In genomic region chr11:34201130-34201529, GRCh38 we compare ENCODE assay signal across 30 cellular contexts.
"Had no signal": no experiment of that assay in that cellular context is flagged by ENCODE, and none has a peak within 500 bp of the region (broad histone marks: within the 10 kb centered on the region; RNA-seq: fewer than 3 reads in every experiment).

No MANE protein-coding gene starts in this region.

- DNase-seq: activated CD4-positive, alpha-beta memory T cell treated with anti-CD3 and anti-CD28 coated beads for 36 hours; activated CD4-positive, alpha-beta T cell treated with anti-CD3 and anti-CD28 coated beads for 36 hours; activated CD4-positive, alpha-beta T cell treated with anti-CD3 and anti-CD28 coated beads, Interleukin-2, amount 10 ng/mL, durations not matched to agents 24 days and 14 days; activated CD4-positive, CD25-positive, alpha-beta regulatory T cell; activated CD4-positive, CD25-positive, alpha-beta regulatory T cell treated with anti-CD3 and anti-CD28 coated beads, Interleukin-2, amount 50 U/mL, for 72 hours; activated CD8-positive, alpha-beta memory T cell treated with anti-CD3 and anti-CD28 coated beads, Interleukin-2, amount 10 ng/mL, durations not matched to agents 7 days and 5 days; activated CD8-positive, alpha-beta memory T cell treated with anti-CD3 and anti-CD28 coated beads, Interleukin-2, amount 50 U/mL, for 4 hours; activated CD8-positive, alpha-beta T cell treated with anti-CD3 and anti-CD28 coated beads, Interleukin-2, amount 10 ng/mL, durations not matched to agents 7 days and 5 days; activated effector memory CD4-positive, alpha-beta T cell treated with anti-CD3 and anti-CD28 coated beads, Interleukin-2, amount 50 U/mL, for 16 hours; activated naive CD4-positive, alpha-beta T cell treated with anti-CD3 and anti-CD28 coated beads for 36 hours; activated naive CD8-positive, alpha-beta T cell treated with anti-CD3 and anti-CD28 coated beads for 36 hours; activated naive CD8-positive, alpha-beta T cell treated with anti-CD3 and anti-CD28 coated beads, Interleukin-2, amount 50 U/mL, for 24 hours; activated T-cell treated with anti-CD3 and anti-CD28 coated beads, Interleukin-2, amount 50 U/mL, for 1 hour; activated T-cell treated with anti-CD3 and anti-CD28 coated beads, Interleukin-2, amount 50 U/mL, for 48 hours; adrenal gland; central memory CD4-positive, alpha-beta T cell; cerebellar nuclear complex; colonic mucosa; effector memory CD4-positive, alpha-beta T cell; endodermal cell; foreskin fibroblast; gastrocnemius medialis; glutamatergic neuron; heart left ventricle; T-helper 2 cell had no signal

- H3K9me3 Mint-ChIP-seq: activated CD4-positive, alpha-beta memory T cell treated with anti-CD3 and anti-CD28 coated beads for 36 hours; activated CD4-positive, alpha-beta T cell treated with anti-CD3 and anti-CD28 coated beads, Interleukin-2, amount 10 ng/mL, durations not matched to agents 24 days and 14 days; activated naive CD4-positive, alpha-beta T cell treated with anti-CD3 and anti-CD28 coated beads for 36 hours; activated naive CD4-positive, alpha-beta T cell treated with anti-CD3 and anti-CD28 coated beads, Interleukin-2, amount 50 U/mL, for 24 hours; activated naive CD8-positive, alpha-beta T cell treated with anti-CD3 and anti-CD28 coated beads for 36 hours; activated naive CD8-positive, alpha-beta T cell treated with anti-CD3 and anti-CD28 coated beads, Interleukin-2, amount 50 U/mL, for 24 hours; activated T-helper 1 cell treated with anti-CD3 and anti-CD28 coated beads, Interleukin-12 subunit alpha, Interleukin-12 subunit beta, Interleukin-2, Interleukin-4 antibody, amounts not matched to agents 30 ng/mL and 10 ng/mL and 1 ng/mL, durations not matched to agents 14 hours and 24 hours and 36 hours; activated T-helper 2 cell treated with anti-CD3 and anti-CD28 coated beads, Interferon-gamma antibody, Interleukin-2, Interleukin-4, amounts not matched to agents 10 μg/mL and 5 μg/mL and 100 μg/mL, durations not matched to agents 14 hours and 24 hours and 36 hours; brain; endodermal cell had no signal

- H3K27me3 Mint-ChIP-seq: activated CD4-positive, alpha-beta T cell treated with anti-CD3 and anti-CD28 coated beads for 36 hours; activated CD4-positive, alpha-beta T cell treated with anti-CD3 and anti-CD28 coated beads, Interleukin-2, amount 10 ng/mL, durations not matched to agents 24 days and 14 days; activated naive CD4-positive, alpha-beta T cell treated with anti-CD3 and anti-CD28 coated beads, Interleukin-2, amount 50 U/mL, for 24 hours; activated naive CD8-positive, alpha-beta T cell treated with anti-CD3 and anti-CD28 coated beads for 36 hours; activated naive CD8-positive, alpha-beta T cell treated with anti-CD3 and anti-CD28 coated beads, Interleukin-2, amount 50 U/mL, for 24 hours had no signal

- H3K36me3 Mint-ChIP-seq: activated CD4-positive, alpha-beta memory T cell treated with anti-CD3 and anti-CD28 coated beads for 36 hours; activated CD8-positive, alpha-beta memory T cell treated with anti-CD3 and anti-CD28 coated beads, Interleukin-2, amount 10 ng/mL, durations not matched to agents 7 days and 5 days; activated naive CD4-positive, alpha-beta T cell treated with anti-CD3 and anti-CD28 coated beads, Interleukin-2, amount 50 U/mL, for 24 hours; activated naive CD8-positive, alpha-beta T cell treated with anti-CD3 and anti-CD28 coated beads for 36 hours had no signal

- H3K27ac Mint-ChIP-seq: activated CD4-positive, alpha-beta memory T cell treated with anti-CD3 and anti-CD28 coated beads for 36 hours; activated CD4-positive, alpha-beta T cell treated with anti-CD3 and anti-CD28 coated beads for 36 hours; activated CD4-positive, alpha-beta T cell treated with anti-CD3 and anti-CD28 coated beads, Interleukin-2, amount 10 ng/mL, durations not matched to agents 24 days and 14 days; activated CD8-positive, alpha-beta memory T cell treated with anti-CD3 and anti-CD28 coated beads, Interleukin-2, amount 10 ng/mL, durations not matched to agents 7 days and 5 days; activated CD8-positive, alpha-beta T cell treated with anti-CD3 and anti-CD28 coated beads, Interleukin-2, amount 10 ng/mL, durations not matched to agents 7 days and 5 days; activated naive CD4-positive, alpha-beta T cell treated with anti-CD3 and anti-CD28 coated beads for 36 hours; activated naive CD4-positive, alpha-beta T cell treated with anti-CD3 and anti-CD28 coated beads, Interleukin-2, amount 50 U/mL, for 24 hours; activated naive CD8-positive, alpha-beta T cell treated with anti-CD3 and anti-CD28 coated beads for 36 hours; activated naive CD8-positive, alpha-beta T cell treated with anti-CD3 and anti-CD28 coated beads, Interleukin-2, amount 50 U/mL, for 24 hours; activated T-helper 1 cell treated with anti-CD3 and anti-CD28 coated beads, Interleukin-12 subunit alpha, Interleukin-12 subunit beta, Interleukin-2, Interleukin-4 antibody, amounts not matched to agents 30 ng/mL and 10 ng/mL and 1 ng/mL, durations not matched to agents 14 hours and 24 hours and 36 hours; activated T-helper 2 cell treated with anti-CD3 and anti-CD28 coated beads, Interferon-gamma antibody, Interleukin-2, Interleukin-4, amounts not matched to agents 10 μg/mL and 5 μg/mL and 100 μg/mL, durations not matched to agents 14 hours and 24 hours and 36 hours; endodermal cell had no signal

- H3K4me3 Mint-ChIP-seq: activated CD4-positive, alpha-beta memory T cell treated with anti-CD3 and anti-CD28 coated beads for 36 hours; activated CD4-positive, alpha-beta T cell treated with anti-CD3 and anti-CD28 coated beads for 36 hours; activated CD4-positive, alpha-beta T cell treated with anti-CD3 and anti-CD28 coated beads, Interleukin-2, amount 10 ng/mL, durations not matched to agents 24 days and 14 days; activated CD8-positive, alpha-beta memory T cell treated with anti-CD3 and anti-CD28 coated beads, Interleukin-2, amount 10 ng/mL, durations not matched to agents 7 days and 5 days; activated CD8-positive, alpha-beta T cell treated with anti-CD3 and anti-CD28 coated beads, Interleukin-2, amount 10 ng/mL, durations not matched to agents 7 days and 5 days; activated naive CD4-positive, alpha-beta T cell treated with anti-CD3 and anti-CD28 coated beads for 36 hours; activated naive CD4-positive, alpha-beta T cell treated with anti-CD3 and anti-CD28 coated beads, Interleukin-2, amount 50 U/mL, for 24 hours; activated naive CD8-positive, alpha-beta T cell treated with anti-CD3 and anti-CD28 coated beads for 36 hours; activated naive CD8-positive, alpha-beta T cell treated with anti-CD3 and anti-CD28 coated beads, Interleukin-2, amount 50 U/mL, for 24 hours; activated T-helper 1 cell treated with anti-CD3 and anti-CD28 coated beads, Interleukin-12 subunit alpha, Interleukin-12 subunit beta, Interleukin-2, Interleukin-4 antibody, amounts not matched to agents 30 ng/mL and 10 ng/mL and 1 ng/mL, durations not matched to agents 14 hours and 24 hours and 36 hours; brain; endodermal cell had no signal

- ATAC-seq: activated CD4-positive, alpha-beta T cell treated with anti-CD3 and anti-CD28 coated beads for 36 hours; activated CD8-positive, alpha-beta memory T cell treated with anti-CD3 and anti-CD28 coated beads, Interleukin-2, amount 10 ng/mL, durations not matched to agents 7 days and 5 days; activated CD8-positive, alpha-beta T cell treated with anti-CD3 and anti-CD28 coated beads, Interleukin-2, amount 10 ng/mL, durations not matched to agents 7 days and 5 days; activated naive CD8-positive, alpha-beta T cell treated with anti-CD3 and anti-CD28 coated beads, Interleukin-2, amount 50 U/mL, for 24 hours; esophagus mucosa; gastrocnemius medialis; heart left ventricle had no signal
